In the genomic region with DNA sequence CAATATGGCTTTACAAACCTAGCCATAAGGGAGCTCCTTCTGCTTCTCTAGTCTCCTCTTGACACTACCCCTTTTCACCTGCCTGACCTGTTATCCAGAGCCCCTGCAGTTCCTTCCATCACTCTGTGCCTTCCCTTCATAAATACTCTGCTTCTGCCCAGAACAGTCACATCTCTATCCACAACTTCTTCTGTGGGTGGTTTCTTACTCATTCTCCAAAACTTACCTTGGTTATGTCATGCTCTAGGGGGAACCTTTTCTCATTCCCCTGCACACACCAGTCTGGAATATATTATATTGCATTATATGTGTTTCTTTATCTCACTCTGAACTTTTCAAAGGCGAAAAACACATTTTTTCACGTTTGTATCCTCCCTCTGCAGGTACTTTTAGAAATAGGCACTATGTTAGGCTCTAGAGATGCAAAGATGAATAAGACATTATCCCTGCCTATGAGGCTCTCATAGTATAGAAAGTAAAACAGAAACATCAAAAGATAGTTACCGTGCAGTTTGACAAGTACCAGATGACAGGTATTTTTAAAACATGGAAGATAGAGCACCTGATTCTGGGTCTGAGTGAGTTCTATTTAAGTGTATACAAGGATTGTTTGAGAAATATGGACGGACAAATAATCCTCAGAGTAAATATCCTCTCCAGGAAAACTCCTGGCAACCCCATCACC, we compare ENCODE assay signal across 14 cellular contexts. TPM values are rescaled to one million over a fixed set of nuclear protein-coding genes. Genes with fewer than 3 reads are reported as not detected.
A peak's percentile ranks its signal among the peaks of the same experiment; 100 is the strongest.
DNase-seq lines count a peak whose midpoint lies in the region; ATAC-seq and TF ChIP-seq lines count a peak whose summit lies in the region.
"Had no signal": no experiment of that assay in that cellular context is flagged by ENCODE, and none has a peak within 500 bp of the region (broad histone marks: within the 10 kb centered on the region; RNA-seq: fewer than 3 reads in every experiment).

No MANE protein-coding gene starts in this region.

- no peak overlapping the region for H3K27ac ChIP-seq in colonic mucosa
- H3K27ac ChIP-seq: transverse colon had no signal

- intact Hi-C loops in colonic mucosa (cut with DNase I) = no loop called here

- no peaks in the 10 kb centered on the region for H3K9me3 ChIP-seq in colonic mucosa
- H3K9me3 ChIP-seq: transverse colon had no signal

- H3K27me3 ChIP-seq in colonic mucosa = no peaks in the 10 kb centered on the region
- H3K27me3 ChIP-seq: transverse colon had no signal

- no peaks in the 10 kb centered on the region for H3K36me3 ChIP-seq in colonic mucosa
- H3K36me3 ChIP-seq: transverse colon had no signal

- H3K4me3 ChIP-seq in colonic mucosa = no peak overlapping the region
- H3K4me3 ChIP-seq: lung, transverse colon had no signal

- no peaks in the 10 kb centered on the region for H3K4me1 ChIP-seq in colonic mucosa

- TF ChIP-seq CTCF in colonic mucosa (IDR thresholded peaks at IDR 0.05) = no peak

- no peak overlapping the region for H3K9ac ChIP-seq in colonic mucosa (ENCODE audit: low read depth in 2 of 2, low read length in 2 of 2)

- ATAC-seq in GM18502 (IDR thresholded peaks at IDR 0.05; ENCODE audit: poor library complexity, unreplicated experiment) (peak; percentile 78), GM19025 (IDR thresholded peaks at IDR 0.05; ENCODE audit: low read depth, unreplicated experiment) (peak; percentile 72), HG02588 (IDR thresholded peaks at IDR 0.05; ENCODE audit: unreplicated experiment) (peak; percentile 71), HG03442 (IDR thresholded peaks at IDR 0.05; ENCODE audit: unreplicated experiment) (peak; percentile 66)

- DNase-seq in colonic mucosa = no peak
- no peak for DNase-seq in HPDE6-E6E7 (ENCODE audit: extremely low spot score)
- DNase-seq in NCI-H82 treated with DMSO at 0.1 percent for 48 hours (lab: John Stamatoyannopoulos, UW; ENCODE audit: unreplicated experiment) = no peak
- DNase-seq in iPS-NIHi7 (ENCODE audit: extremely low spot score) = no peak
- DNase-seq: activated CD4-positive, alpha-beta memory T cell treated with anti-CD3 and anti-CD28 coated beads, Interleukin-2, amount 10 ng/mL, durations not matched to agents 7 days and 5 days; activated gamma-delta T cell treated with Interleukin-2 at 50 U/mL for 16 hours; effector memory CD4-positive, alpha-beta T cell; SHP77; transverse colon had no signal

RNA-seq across cellular contexts. Expression of gene AIG1, which starts 51.5 kb away (rescaled TPM):
- 10 to 100 TPM; 24.2 to 28.8 TPM for total RNA-seq in colonic mucosa
